In the genomic region with DNA sequence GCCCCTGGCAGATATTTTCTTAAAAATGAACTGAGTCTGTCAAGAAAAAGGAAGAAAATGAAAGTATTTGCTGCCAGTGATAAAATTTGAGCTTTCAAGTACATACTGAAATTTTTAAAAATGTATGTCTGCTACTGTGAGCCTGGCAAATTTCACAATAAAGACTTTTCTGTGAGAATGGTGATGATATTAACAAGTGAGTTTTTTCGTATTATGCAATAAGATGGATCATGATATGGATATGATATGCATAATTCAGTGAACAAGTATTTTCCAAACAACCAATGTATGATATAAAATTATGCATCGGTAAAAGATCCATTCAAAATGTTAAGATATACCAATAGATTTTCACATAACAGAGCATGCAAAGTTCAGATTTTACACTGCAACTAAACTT, we compare ENCODE assay signal across 33 cellular contexts.
"Had no signal": no experiment of that assay in that cellular context is flagged by ENCODE, and none has a peak within 500 bp of the region (broad histone marks: within the 10 kb centered on the region; RNA-seq: fewer than 3 reads in every experiment).

No MANE protein-coding gene starts in this region.

- DNase-seq: activated effector memory CD4-positive, alpha-beta T cell treated with anti-CD3 and anti-CD28 coated beads, Interleukin-2, amount 50 U/mL, for 16 hours; activated effector memory CD4-positive, alpha-beta T cell treated with Interleukin-2 at 50 U/mL for 16 hours; activated gamma-delta T cell; activated gamma-delta T cell treated with Interleukin-2 at 50 U/mL for 16 hours; activated naive CD4-positive, alpha-beta T cell; activated naive CD4-positive, alpha-beta T cell treated with anti-CD3 and anti-CD28 coated beads for 36 hours; activated naive CD4-positive, alpha-beta T cell treated with anti-CD3 and anti-CD28 coated beads, Interleukin-2, amount 10 ng/mL, durations not matched to agents 7 days and 5 days; activated naive CD4-positive, alpha-beta T cell treated with anti-CD3 and anti-CD28 coated beads, Interleukin-2, amount 50 U/mL, for 16 hours; activated naive CD4-positive, alpha-beta T cell treated with Interleukin-2 at 50 U/mL for 16 hours; activated naive CD8-positive, alpha-beta T cell treated with anti-CD3 and anti-CD28 coated beads for 36 hours; activated naive CD8-positive, alpha-beta T cell treated with anti-CD3 and anti-CD28 coated beads, Interleukin-2, amount 10 ng/mL, durations not matched to agents 7 days and 5 days; activated naive CD8-positive, alpha-beta T cell treated with anti-CD3 and anti-CD28 coated beads, Interleukin-2, amount 50 U/mL, for 24 hours; activated T-cell treated with anti-CD3 and anti-CD28 coated beads, Interleukin-2, amount 50 U/mL, for 24 hours; activated T-cell treated with anti-CD3 and anti-CD28 coated beads, Interleukin-2, amount 50 U/mL, for 4 hours; activated T-cell treated with anti-CD3 and anti-CD28 coated beads, Interleukin-2, amount 50 U/mL, for 48 hours; activated T-cell treated with anti-CD3 and anti-CD28 coated beads, Interleukin-2, amount 50 U/mL, for 72 hours; adrenal gland; amniotic stem cell; amygdala; anterior cingulate cortex; aorta; body of pancreas; brain microvascular endothelial cell; caudate nucleus; central memory CD4-positive, alpha-beta T cell; cerebellar nuclear complex had no signal

- H3K9me3 ChIP-seq: adrenal gland, ascending aorta, body of pancreas, breast epithelium had no signal

- H3K36me3 ChIP-seq: breast epithelium had no signal

- H3K4me3 ChIP-seq: adrenal gland, ascending aorta, body of pancreas, breast epithelium, cardiac muscle cell had no signal

- H3K27me3 ChIP-seq: adrenal gland, ascending aorta, body of pancreas, brain microvascular endothelial cell, breast epithelium, cardiac muscle cell had no signal

- H3K27ac ChIP-seq: adrenal gland, ascending aorta, body of pancreas, brain microvascular endothelial cell, breast epithelium, cardiac muscle cell had no signal

- FAIRE-seq: astrocyte, bronchial epithelial cell had no signal

- ATAC-seq: activated naive CD4-positive, alpha-beta T cell treated with anti-CD3 and anti-CD28 coated beads, Interleukin-2, amount 50 U/mL, for 72 hours; activated naive CD8-positive, alpha-beta T cell treated with anti-CD3 and anti-CD28 coated beads, Interleukin-2, amount 50 U/mL, for 24 hours; activated T-cell treated with anti-CD3 and anti-CD28 coated beads, Interleukin-2, amount 50 U/mL, for 4 hours; activated T-cell treated with anti-CD3 and anti-CD28 coated beads, Interleukin-2, amount 50 U/mL, for 72 hours; activated T-helper 17 cell treated with anti-CD3 and anti-CD28 coated beads, Interleukin-2, amount 50 U/mL, for 72 hours; body of pancreas had no signal

- H3K4me1 ChIP-seq: adrenal gland, ascending aorta, body of pancreas, breast epithelium had no signal
